38 cellular contexts compared by ENCODE assay signal in the genomic region with DNA sequence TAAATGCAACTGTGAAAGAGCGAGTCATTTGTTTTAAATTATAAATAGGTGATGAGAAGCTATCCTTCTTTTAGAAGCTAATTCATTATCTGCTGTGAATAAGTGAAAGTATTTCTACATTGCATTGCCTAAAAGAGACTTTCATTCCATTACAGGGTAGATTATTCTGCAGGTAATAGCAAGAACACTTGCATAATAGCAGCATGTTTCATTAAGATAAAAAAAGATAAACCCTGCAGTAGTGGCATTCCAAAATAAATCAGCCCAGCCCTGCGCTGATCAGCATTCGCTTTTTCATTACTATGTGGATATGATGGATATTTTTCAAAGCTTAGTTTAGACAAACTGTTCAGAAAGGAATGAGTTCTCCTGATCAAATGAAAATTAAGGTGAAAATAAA.
"Had no signal": no experiment of that assay in that cellular context is flagged by ENCODE, and none has a peak within 500 bp of the region (broad histone marks: within the 10 kb centered on the region; RNA-seq: fewer than 3 reads in every experiment).

No MANE protein-coding gene starts in this region.

- H3K4me1 ChIP-seq: adrenal gland, ascending aorta, body of pancreas, breast epithelium had no signal

- H3K4me1 Mint-ChIP-seq: activated naive CD4-positive, alpha-beta T cell treated with anti-CD3 and anti-CD28 coated beads, Interleukin-2, amount 10 ng/mL, durations not matched to agents 7 days and 5 days; activated naive CD4-positive, alpha-beta T cell treated with anti-CD3 and anti-CD28 coated beads, Interleukin-2, amount 50 U/mL, for 24 hours; activated naive CD8-positive, alpha-beta T cell treated with anti-CD3 and anti-CD28 coated beads for 36 hours; activated naive CD8-positive, alpha-beta T cell treated with anti-CD3 and anti-CD28 coated beads, Interleukin-2, amount 10 ng/mL, durations not matched to agents 7 days and 5 days; activated naive CD8-positive, alpha-beta T cell treated with anti-CD3 and anti-CD28 coated beads, Interleukin-2, amount 50 U/mL, for 24 hours; activated T-helper 17 cell treated with anti-CD3 and anti-CD28 coated beads, Interleukin-2, amount 50 U/mL, for 72 hours; central memory CD8-positive, alpha-beta T cell had no signal

- H3K9me3 Mint-ChIP-seq: activated naive CD4-positive, alpha-beta T cell treated with anti-CD3 and anti-CD28 coated beads for 36 hours; activated naive CD4-positive, alpha-beta T cell treated with anti-CD3 and anti-CD28 coated beads, Interleukin-2, amount 10 ng/mL, durations not matched to agents 7 days and 5 days; activated naive CD4-positive, alpha-beta T cell treated with anti-CD3 and anti-CD28 coated beads, Interleukin-2, amount 50 U/mL, for 24 hours; activated naive CD4-positive, alpha-beta T cell treated with anti-CD3 and anti-CD28 coated beads, Interleukin-2, amount 50 U/mL, for 72 hours; activated naive CD8-positive, alpha-beta T cell treated with anti-CD3 and anti-CD28 coated beads for 36 hours; activated naive CD8-positive, alpha-beta T cell treated with anti-CD3 and anti-CD28 coated beads, Interleukin-2, amount 10 ng/mL, durations not matched to agents 7 days and 5 days; activated naive CD8-positive, alpha-beta T cell treated with anti-CD3 and anti-CD28 coated beads, Interleukin-2, amount 50 U/mL, for 24 hours; activated T-cell treated with anti-CD3 and anti-CD28 coated beads, Interleukin-2, amount 50 U/mL, for 24 hours; activated T-cell treated with anti-CD3 and anti-CD28 coated beads, Interleukin-2, amount 50 U/mL, for 4 hours; activated T-cell treated with anti-CD3 and anti-CD28 coated beads, Interleukin-2, amount 50 U/mL, for 72 hours; activated T-helper 1 cell treated with anti-CD3 and anti-CD28 coated beads, Interleukin-12 subunit alpha, Interleukin-12 subunit beta, Interleukin-2, Interleukin-4 antibody, amounts not matched to agents 30 ng/mL and 10 ng/mL and 1 ng/mL, durations not matched to agents 14 hours and 24 hours and 36 hours; activated T-helper 17 cell treated with anti-CD3 and anti-CD28 coated beads, Interleukin-2, amount 50 U/mL, for 72 hours; activated T-helper 2 cell treated with anti-CD3 and anti-CD28 coated beads, Interferon-gamma antibody, Interleukin-2, Interleukin-4, amounts not matched to agents 10 μg/mL and 5 μg/mL and 100 μg/mL, durations not matched to agents 14 hours and 24 hours and 36 hours; brain; central memory CD8-positive, alpha-beta T cell had no signal

- ATAC-seq: activated naive CD4-positive, alpha-beta T cell treated with anti-CD3 and anti-CD28 coated beads, Interleukin-2, amount 50 U/mL, for 72 hours; activated naive CD8-positive, alpha-beta T cell treated with anti-CD3 and anti-CD28 coated beads, Interleukin-2, amount 50 U/mL, for 24 hours; activated T-cell treated with anti-CD3 and anti-CD28 coated beads, Interleukin-2, amount 50 U/mL, for 4 hours; activated T-cell treated with anti-CD3 and anti-CD28 coated beads, Interleukin-2, amount 50 U/mL, for 72 hours; activated T-helper 17 cell treated with anti-CD3 and anti-CD28 coated beads, Interleukin-2, amount 50 U/mL, for 72 hours had no signal

- H3K27me3 Mint-ChIP-seq: activated naive CD4-positive, alpha-beta T cell treated with anti-CD3 and anti-CD28 coated beads, Interleukin-2, amount 10 ng/mL, durations not matched to agents 7 days and 5 days; activated naive CD4-positive, alpha-beta T cell treated with anti-CD3 and anti-CD28 coated beads, Interleukin-2, amount 50 U/mL, for 24 hours; activated naive CD8-positive, alpha-beta T cell; activated naive CD8-positive, alpha-beta T cell treated with anti-CD3 and anti-CD28 coated beads, Interleukin-2, amount 10 ng/mL, durations not matched to agents 7 days and 5 days; activated naive CD8-positive, alpha-beta T cell treated with anti-CD3 and anti-CD28 coated beads, Interleukin-2, amount 50 U/mL, for 24 hours; activated T-cell treated with anti-CD3 and anti-CD28 coated beads, Interleukin-2, amount 50 U/mL, for 24 hours; activated T-helper 17 cell treated with anti-CD3 and anti-CD28 coated beads, Interleukin-2, amount 50 U/mL, for 72 hours; brain; central memory CD8-positive, alpha-beta T cell had no signal

- FAIRE-seq: astrocyte, bronchial epithelial cell had no signal

- H3K4me3 ChIP-seq: adrenal gland, ascending aorta, body of pancreas, breast epithelium, cardiac muscle cell had no signal

- H3K36me3 ChIP-seq: adrenal gland, ascending aorta, brain microvascular endothelial cell, breast epithelium, cardiac muscle cell had no signal

- H3K27ac ChIP-seq: adrenal gland, ascending aorta, body of pancreas, brain microvascular endothelial cell, breast epithelium, cardiac muscle cell had no signal

- DNase-seq: activated effector memory CD4-positive, alpha-beta T cell treated with anti-CD3 and anti-CD28 coated beads, Interleukin-2, amount 50 U/mL, for 16 hours; activated effector memory CD4-positive, alpha-beta T cell treated with Interleukin-2 at 50 U/mL for 16 hours; activated gamma-delta T cell; activated gamma-delta T cell treated with Interleukin-2 at 50 U/mL for 16 hours; activated naive CD4-positive, alpha-beta T cell; activated naive CD4-positive, alpha-beta T cell treated with anti-CD3 and anti-CD28 coated beads for 36 hours; activated naive CD4-positive, alpha-beta T cell treated with anti-CD3 and anti-CD28 coated beads, Interleukin-2, amount 10 ng/mL, durations not matched to agents 7 days and 5 days; activated naive CD4-positive, alpha-beta T cell treated with anti-CD3 and anti-CD28 coated beads, Interleukin-2, amount 50 U/mL, for 16 hours; activated naive CD4-positive, alpha-beta T cell treated with Interleukin-2 at 50 U/mL for 16 hours; activated naive CD8-positive, alpha-beta T cell treated with anti-CD3 and anti-CD28 coated beads for 36 hours; activated naive CD8-positive, alpha-beta T cell treated with anti-CD3 and anti-CD28 coated beads, Interleukin-2, amount 10 ng/mL, durations not matched to agents 7 days and 5 days; activated naive CD8-positive, alpha-beta T cell treated with anti-CD3 and anti-CD28 coated beads, Interleukin-2, amount 50 U/mL, for 24 hours; activated T-cell treated with anti-CD3 and anti-CD28 coated beads, Interleukin-2, amount 50 U/mL, for 1 hour; activated T-cell treated with anti-CD3 and anti-CD28 coated beads, Interleukin-2, amount 50 U/mL, for 24 hours; activated T-cell treated with anti-CD3 and anti-CD28 coated beads, Interleukin-2, amount 50 U/mL, for 4 hours; activated T-cell treated with anti-CD3 and anti-CD28 coated beads, Interleukin-2, amount 50 U/mL, for 48 hours; activated T-cell treated with anti-CD3 and anti-CD28 coated beads, Interleukin-2, amount 50 U/mL, for 72 hours; adrenal gland; amniotic stem cell; amygdala; aorta; central memory CD4-positive, alpha-beta T cell; cerebellar nuclear complex had no signal

- H3K36me3 Mint-ChIP-seq: activated naive CD4-positive, alpha-beta T cell treated with anti-CD3 and anti-CD28 coated beads, Interleukin-2, amount 10 ng/mL, durations not matched to agents 7 days and 5 days; activated naive CD4-positive, alpha-beta T cell treated with anti-CD3 and anti-CD28 coated beads, Interleukin-2, amount 50 U/mL, for 24 hours; activated naive CD4-positive, alpha-beta T cell treated with anti-CD3 and anti-CD28 coated beads, Interleukin-2, amount 50 U/mL, for 72 hours; activated naive CD8-positive, alpha-beta T cell; activated naive CD8-positive, alpha-beta T cell treated with anti-CD3 and anti-CD28 coated beads for 36 hours; activated naive CD8-positive, alpha-beta T cell treated with anti-CD3 and anti-CD28 coated beads, Interleukin-2, amount 10 ng/mL, durations not matched to agents 7 days and 5 days; brain had no signal

- H3K27ac Mint-ChIP-seq: activated naive CD4-positive, alpha-beta T cell treated with anti-CD3 and anti-CD28 coated beads for 36 hours; activated naive CD4-positive, alpha-beta T cell treated with anti-CD3 and anti-CD28 coated beads, Interleukin-2, amount 10 ng/mL, durations not matched to agents 7 days and 5 days; activated naive CD4-positive, alpha-beta T cell treated with anti-CD3 and anti-CD28 coated beads, Interleukin-2, amount 50 U/mL, for 24 hours; activated naive CD4-positive, alpha-beta T cell treated with anti-CD3 and anti-CD28 coated beads, Interleukin-2, amount 50 U/mL, for 72 hours; activated naive CD8-positive, alpha-beta T cell; activated naive CD8-positive, alpha-beta T cell treated with anti-CD3 and anti-CD28 coated beads for 36 hours; activated naive CD8-positive, alpha-beta T cell treated with anti-CD3 and anti-CD28 coated beads, Interleukin-2, amount 10 ng/mL, durations not matched to agents 7 days and 5 days; activated naive CD8-positive, alpha-beta T cell treated with anti-CD3 and anti-CD28 coated beads, Interleukin-2, amount 50 U/mL, for 24 hours; activated T-cell treated with anti-CD3 and anti-CD28 coated beads, Interleukin-2, amount 50 U/mL, for 24 hours; activated T-cell treated with anti-CD3 and anti-CD28 coated beads, Interleukin-2, amount 50 U/mL, for 72 hours; activated T-helper 1 cell treated with anti-CD3 and anti-CD28 coated beads, Interleukin-12 subunit alpha, Interleukin-12 subunit beta, Interleukin-2, Interleukin-4 antibody, amounts not matched to agents 30 ng/mL and 10 ng/mL and 1 ng/mL, durations not matched to agents 14 hours and 24 hours and 36 hours; activated T-helper 17 cell treated with anti-CD3 and anti-CD28 coated beads, Interleukin-2, amount 50 U/mL, for 72 hours; activated T-helper 2 cell treated with anti-CD3 and anti-CD28 coated beads, Interferon-gamma antibody, Interleukin-2, Interleukin-4, amounts not matched to agents 10 μg/mL and 5 μg/mL and 100 μg/mL, durations not matched to agents 14 hours and 24 hours and 36 hours had no signal

- H3K4me3 Mint-ChIP-seq: activated naive CD4-positive, alpha-beta T cell treated with anti-CD3 and anti-CD28 coated beads for 36 hours; activated naive CD4-positive, alpha-beta T cell treated with anti-CD3 and anti-CD28 coated beads, Interleukin-2, amount 10 ng/mL, durations not matched to agents 7 days and 5 days; activated naive CD4-positive, alpha-beta T cell treated with anti-CD3 and anti-CD28 coated beads, Interleukin-2, amount 50 U/mL, for 24 hours; activated naive CD8-positive, alpha-beta T cell; activated naive CD8-positive, alpha-beta T cell treated with anti-CD3 and anti-CD28 coated beads for 36 hours; activated naive CD8-positive, alpha-beta T cell treated with anti-CD3 and anti-CD28 coated beads, Interleukin-2, amount 10 ng/mL, durations not matched to agents 7 days and 5 days; activated naive CD8-positive, alpha-beta T cell treated with anti-CD3 and anti-CD28 coated beads, Interleukin-2, amount 50 U/mL, for 24 hours; activated T-cell treated with anti-CD3 and anti-CD28 coated beads, Interleukin-2, amount 50 U/mL, for 24 hours; activated T-cell treated with anti-CD3 and anti-CD28 coated beads, Interleukin-2, amount 50 U/mL, for 4 hours; activated T-cell treated with anti-CD3 and anti-CD28 coated beads, Interleukin-2, amount 50 U/mL, for 72 hours; activated T-helper 1 cell treated with anti-CD3 and anti-CD28 coated beads, Interleukin-12 subunit alpha, Interleukin-12 subunit beta, Interleukin-2, Interleukin-4 antibody, amounts not matched to agents 30 ng/mL and 10 ng/mL and 1 ng/mL, durations not matched to agents 14 hours and 24 hours and 36 hours; activated T-helper 17 cell treated with anti-CD3 and anti-CD28 coated beads, Interleukin-2, amount 50 U/mL, for 72 hours; central memory CD8-positive, alpha-beta T cell had no signal

- H3K9me3 ChIP-seq: adrenal gland, ascending aorta, body of pancreas, breast epithelium had no signal

- H3K27me3 ChIP-seq: ascending aorta, body of pancreas, brain microvascular endothelial cell, breast epithelium, cardiac muscle cell had no signal
